28 cellular contexts compared by ENCODE assay signal in the genomic region with DNA sequence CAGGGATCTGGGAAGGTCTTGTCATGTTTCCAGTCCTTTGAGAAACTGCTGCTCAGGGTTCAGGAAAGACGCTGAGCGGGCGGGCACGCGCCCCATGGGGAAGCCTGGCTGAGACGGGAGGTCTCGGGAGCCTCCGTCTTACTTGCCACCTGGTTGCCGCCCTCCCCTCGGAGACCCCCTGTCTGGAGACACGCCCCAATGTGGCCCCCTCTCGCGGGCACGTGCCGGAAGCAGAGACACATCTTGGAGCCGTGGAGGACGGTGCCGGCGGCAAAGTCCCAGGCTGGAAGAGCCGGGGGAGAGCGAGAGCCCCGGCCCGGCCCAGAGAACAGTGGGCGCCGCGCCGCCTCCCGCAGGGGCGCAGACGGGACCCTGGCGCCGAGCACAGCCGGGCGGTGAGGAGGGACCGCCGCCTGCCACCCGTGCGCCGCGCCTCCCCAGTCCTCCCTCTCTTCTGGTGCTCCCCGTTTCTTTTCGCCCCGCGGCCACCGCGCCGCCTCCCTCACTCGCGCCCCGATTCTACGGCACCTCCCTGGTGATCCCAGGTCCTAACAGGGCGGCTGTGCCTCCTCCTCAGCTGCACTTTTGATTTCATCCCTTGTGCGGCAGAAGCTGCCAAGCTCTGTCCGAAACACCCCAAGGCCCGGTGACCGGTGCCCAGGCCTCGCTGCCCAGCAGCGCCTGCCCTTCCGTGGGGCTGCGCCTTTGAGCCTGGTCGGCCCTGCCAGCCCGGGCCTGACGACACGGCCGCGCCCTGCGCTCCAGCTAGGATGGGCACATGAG. TPM values are rescaled to one million over a fixed set of nuclear protein-coding genes. Genes with fewer than 3 reads are reported as not detected.
DNase-seq lines count a peak whose midpoint lies in the region; ATAC-seq, FAIRE-seq and TF ChIP-seq lines count a peak whose summit lies in the region.
"Had no signal": no experiment of that assay in that cellular context is flagged by ENCODE, and none has a peak within 500 bp of the region (broad histone marks: within the 10 kb centered on the region; RNA-seq: fewer than 3 reads in every experiment).

No MANE protein-coding gene starts in this region.

- 23% methylated on average over 29 of the region's 67 CpGs for WGBS in SK-N-SH (ENCODE audit: low lambda C conversion rate)

- H3K4me3 Mint-ChIP-seq in stimulated activated naive B cell treated with anti-CD40 and anti-IgM and Interleukin-4, amounts not matched to agents 10 μg/mL and 1 μg/mL and 100 μg/mL, for 72 hours = no peak overlapping the region
- H3K4me3 Mint-ChIP-seq: activated CD4-positive, alpha-beta T cell treated with anti-CD3 and anti-CD28 coated beads, Interleukin-2, amount 10 ng/mL, durations not matched to agents 7 days and 5 days; activated naive CD8-positive, alpha-beta T cell treated with anti-CD3 and anti-CD28 coated beads, Interleukin-2, amount 50 U/mL, for 24 hours; stimulated activated memory B cell treated with anti-CD40 and anti-IgM and Interleukin-4, amounts not matched to agents 10 μg/mL and 1 μg/mL and 100 μg/mL, for 72 hours; T-helper 1 cell treated with Interleukin-12 subunit alpha and Interleukin-12 subunit beta and Interleukin-4 antibody, amounts not matched to agents 30 μg/mL and 1 μg/mL, for 36 hours had no signal

- no peak for TF ChIP-seq EP300 in SK-N-SH (IDR thresholded peaks at IDR 0.05; ENCODE audit: borderline replicate concordance in 1 of 2, low read depth in 1 of 2, low read length in 1 of 2)

- FAIRE-seq in endothelial cell of umbilical vein (lab: Jason Lieb, UNC) (no peak), GM12891 (lab: Jason Lieb, UNC) (no peak)
- FAIRE-seq: G401.6 had no signal

- H3K79me2 ChIP-seq in SK-N-SH (ENCODE audit: insufficient read depth) = no peaks in the 10 kb centered on the region
- no peaks in the 10 kb centered on the region for H3K79me2 ChIP-seq in endothelial cell of umbilical vein (ENCODE audit: control insufficient read depth, insufficient read depth, low read length)

- H3F3A ChIP-seq in SK-N-SH (replicated peaks; ENCODE audit: insufficient read depth) = peaks cover 4% of the 10 kb centered on the region

- CTCF ChIA-PET in AG04449 (lab: Yijun Ruan, JAX) (no interaction called here), SK-N-SH (lab: Yijun Ruan, JAX) (interaction anchor here (0.6 to 4.4 kb wide), 3 partner anchors 8 to 20 kb away, joined by 3 to 17 read pairs (median 3); no protein-coding TSS in a partner anchor), endothelial cell of umbilical vein (lab: Charles Lee) (no interaction called here)

- H3K9me3 ChIP-seq in SK-N-SH (no peaks in the 10 kb centered on the region), endothelial cell of umbilical vein (replicated peaks; ENCODE audit: control insufficient read depth, insufficient read depth, low read length) (no peaks in the 10 kb centered on the region), lower lobe of right lung (no peaks in the 10 kb centered on the region)
- H3K9me3 ChIP-seq: thyroid gland had no signal

- intact Hi-C loops in endothelial cell of umbilical vein (cut with micrococcal nuclease) = no loop called here
- intact Hi-C loops in lower lobe of right lung (cut with DNase I) = no loop called here

- H3K4me1 ChIP-seq in SK-N-SH (ENCODE audit: control insufficient read depth in 1 of 2, insufficient read depth in 2 of 2, low read depth in 1 of 2, low read length in 1 of 2) = peaks cover 0 to 10% of the 10 kb centered on the region in 2 experiments; a peak in 2 of 4 replicates
- H3K4me1 ChIP-seq in endothelial cell of umbilical vein (ENCODE audit: control insufficient read depth, extremely low read depth, insufficient read depth, low read length) = peaks cover 2% of the 10 kb centered on the region
- peaks cover 13% of the 10 kb centered on the region for H3K4me1 ChIP-seq in lower lobe of right lung
- H3K4me1 ChIP-seq: thyroid gland had no signal

- TF ChIP-seq CTCF in AG04449 (IDR thresholded peaks at IDR 0.05; ENCODE audit: insufficient read depth, low read length, missing control alignments) (no peak), SK-N-SH (IDR thresholded peaks at IDR 0.05) (no peak), endothelial cell of umbilical vein (IDR thresholded peaks at IDR 0.05; ENCODE audit: extremely low read depth in 1 of 2, insufficient read depth in 1 of 2, low read depth in 1 of 2, low read length in 2 of 2) (no peak), lower lobe of right lung (IDR thresholded peaks at IDR 0.05) (no peak)

- H4K20me1 ChIP-seq in SK-N-SH (ENCODE audit: insufficient read depth) (no peaks in the 10 kb centered on the region), endothelial cell of umbilical vein (replicated peaks; ENCODE audit: control insufficient read depth, extremely low read depth, insufficient read depth, low read length) (no peaks in the 10 kb centered on the region)

- H3K36me3 ChIP-seq in SK-N-SH (replicated peaks in 1 of 2; ENCODE audit: control insufficient read depth in 1 of 2, insufficient read depth in 2 of 2, low read length in 1 of 2) (no peaks in the 10 kb centered on the region), endothelial cell of umbilical vein (ENCODE audit: control insufficient read depth in 2 of 2, extremely low read depth in 1 of 2, insufficient read depth in 2 of 2, low read length in 2 of 2) (no peaks in the 10 kb centered on the region), lower lobe of right lung (no peaks in the 10 kb centered on the region)
- H3K36me3 ChIP-seq: cardiac muscle cell, thyroid gland had no signal

- no peaks in the 10 kb centered on the region for H3K9me1 ChIP-seq in endothelial cell of umbilical vein (replicated peaks; ENCODE audit: control insufficient read depth, extremely low read depth, insufficient read depth, low read length)

- no TSS peak for BruUV-seq in endothelial cell of umbilical vein (replicated peaks; lab: Mats Ljungman, UMichigan)

- H3K9ac ChIP-seq in SK-N-SH (no peak overlapping the region), endothelial cell of umbilical vein (replicated peaks; ENCODE audit: extremely low read depth, insufficient read depth, low read length) (no peak overlapping the region)

- H3K27ac Mint-ChIP-seq in stimulated activated naive B cell treated with anti-CD40 and anti-IgM and Interleukin-4, amounts not matched to agents 10 μg/mL and 1 μg/mL and 100 μg/mL, for 72 hours = no peak overlapping the region
- H3K27ac Mint-ChIP-seq: activated CD4-positive, alpha-beta T cell treated with anti-CD3 and anti-CD28 coated beads, Interleukin-2, amount 10 ng/mL, durations not matched to agents 7 days and 5 days; activated naive CD8-positive, alpha-beta T cell treated with anti-CD3 and anti-CD28 coated beads, Interleukin-2, amount 50 U/mL, for 24 hours; activated T-helper 2 cell treated with anti-CD3 and anti-CD28 coated beads, Interferon-gamma antibody, Interleukin-2, Interleukin-4, amounts not matched to agents 10 μg/mL and 5 μg/mL and 100 μg/mL, durations not matched to agents 14 hours and 24 hours and 36 hours; CD4-positive, CD25-positive, alpha-beta regulatory T cell; IgD-negative memory B cell; stimulated activated memory B cell treated with anti-CD40 and anti-IgM and Interleukin-4, amounts not matched to agents 10 μg/mL and 1 μg/mL and 100 μg/mL, for 72 hours; T-helper 1 cell treated with Interleukin-12 subunit alpha and Interleukin-12 subunit beta and Interleukin-4 antibody, amounts not matched to agents 30 μg/mL and 1 μg/mL, for 36 hours had no signal

- peaks cover 15 to 28% of the 10 kb centered on the region in 2 donors for H3K4me1 Mint-ChIP-seq in stimulated activated naive B cell treated with anti-CD40 and anti-IgM and Interleukin-4, amounts not matched to agents 10 μg/mL and 1 μg/mL and 100 μg/mL, for 72 hours

- H3K36me3 Mint-ChIP-seq in stimulated activated naive B cell treated with anti-CD40 and anti-IgM and Interleukin-4, amounts not matched to agents 10 μg/mL and 1 μg/mL and 100 μg/mL, for 72 hours = no peaks in the 10 kb centered on the region
- H3K36me3 Mint-ChIP-seq: IgD-negative memory B cell; stimulated activated memory B cell treated with anti-CD40 and anti-IgM and Interleukin-4, amounts not matched to agents 10 μg/mL and 1 μg/mL and 100 μg/mL, for 72 hours had no signal

- TF ChIP-seq POLR2A in endothelial cell of umbilical vein (IDR thresholded peaks at IDR 0.05; ENCODE audit: low read depth, low read length) (no peak), GM12891 (IDR thresholded peaks at IDR 0.05; ENCODE audit: low read depth, low read length) (no peak)

- H3K27me3 Mint-ChIP-seq in stimulated activated naive B cell treated with anti-CD40 and anti-IgM and Interleukin-4, amounts not matched to agents 10 μg/mL and 1 μg/mL and 100 μg/mL, for 72 hours = peaks cover 60 to 68% of the 10 kb centered on the region in 2 donors

- dilution Hi-C loops in endothelial cell of umbilical vein (cut with MboI; ENCODE audit: extremely low pct_ligation_motif_present, low sequenced_read_pairs) = no loop called here

- 0 out of 2 replicates have a peak overlapping the region, but pooled peaks have one; percentile 22 for H2AFZ ChIP-seq in SK-N-SH (ENCODE audit: low read depth)
- H2AFZ ChIP-seq in endothelial cell of umbilical vein (ENCODE audit: low read depth, low read length) = no peak overlapping the region
- H2AFZ ChIP-seq: PC-9 had no signal

- no peaks in the 10 kb centered on the region for H3K9me3 Mint-ChIP-seq in stimulated activated naive B cell treated with anti-CD40 and anti-IgM and Interleukin-4, amounts not matched to agents 10 μg/mL and 1 μg/mL and 100 μg/mL, for 72 hours
- H3K9me3 Mint-ChIP-seq: activated CD4-positive, alpha-beta T cell treated with anti-CD3 and anti-CD28 coated beads, Interleukin-2, amount 10 ng/mL, durations not matched to agents 7 days and 5 days; activated naive CD8-positive, alpha-beta T cell treated with anti-CD3 and anti-CD28 coated beads, Interleukin-2, amount 50 U/mL, for 24 hours; activated T-helper 2 cell treated with anti-CD3 and anti-CD28 coated beads, Interferon-gamma antibody, Interleukin-2, Interleukin-4, amounts not matched to agents 10 μg/mL and 5 μg/mL and 100 μg/mL, durations not matched to agents 14 hours and 24 hours and 36 hours; CD4-positive, CD25-positive, alpha-beta regulatory T cell; IgD-negative memory B cell; stimulated activated memory B cell treated with anti-CD40 and anti-IgM and Interleukin-4, amounts not matched to agents 10 μg/mL and 1 μg/mL and 100 μg/mL, for 72 hours; T-helper 1 cell treated with Interleukin-12 subunit alpha and Interleukin-12 subunit beta and Interleukin-4 antibody, amounts not matched to agents 30 μg/mL and 1 μg/mL, for 36 hours had no signal

- TF ChIP-seq RAD21 in SK-N-SH (IDR thresholded peaks at IDR 0.05; ENCODE audit: low read length) = no peak

- peak overlapping the region; percentile 51; the same call in 1 of the 2 replicates for H3K4me2 ChIP-seq in SK-N-SH
- H3K4me2 ChIP-seq in endothelial cell of umbilical vein (ENCODE audit: insufficient read depth, low read length) = no peak overlapping the region
- H3K4me2 ChIP-seq: PC-9 had no signal

- DNase-seq in AG04449 (ENCODE audit: low read depth, low spot score) = no peak
- DNase-seq in SK-N-SH = no peak
- no peak for DNase-seq in endothelial cell of umbilical vein (ENCODE audit: low read depth, low spot score)
- no peak for DNase-seq in lower lobe of right lung
- DNase-seq in stimulated activated naive B cell treated with anti-CD40 and anti-IgM and Interleukin-4, amounts not matched to agents 10 μg/mL and 1 μg/mL and 100 μg/mL, for 72 hours = no peak
- no peak for DNase-seq in GM12891 (ENCODE audit: insufficient read length, low spot score)
- DNase-seq in GF-D8 (lab: John Stamatoyannopoulos, UW) = no peak
- DNase-seq: activated CD4-positive, alpha-beta T cell treated with anti-CD3 and anti-CD28 coated beads, Interleukin-2, amount 10 ng/mL, durations not matched to agents 7 days and 5 days; activated naive CD8-positive, alpha-beta T cell treated with anti-CD3 and anti-CD28 coated beads, Interleukin-2, amount 50 U/mL, for 24 hours; CD4-positive, CD25-positive, alpha-beta regulatory T cell; glutamatergic neuron; NCI-H146; NCI-H82; PC-9; stimulated activated CD4-positive, alpha-beta T cell treated with anti-CD3 and anti-CD28 coated beads, Interleukin-1b, Interleukin-23, amount 100 ng/mL, for 48 hours; thyroid gland had no signal

- ATAC-seq in lower lobe of right lung (no peak), GM21717 (IDR thresholded peaks at IDR 0.05; ENCODE audit: unreplicated experiment) (no peak)
- ATAC-seq in stimulated activated naive B cell treated with anti-CD40 and anti-IgM and Interleukin-4, amounts not matched to agents 10 μg/mL and 1 μg/mL and 100 μg/mL, for 72 hours (replicated peaks) = no peak
- ATAC-seq: activated naive CD8-positive, alpha-beta T cell treated with anti-CD3 and anti-CD28 coated beads, Interleukin-2, amount 50 U/mL, for 24 hours; right cardiac atrium; stimulated activated memory B cell treated with anti-CD40 and anti-IgM and Interleukin-4, amounts not matched to agents 10 μg/mL and 1 μg/mL and 100 μg/mL, for 72 hours had no signal

- H3K27me3 ChIP-seq in SK-N-SH (ENCODE audit: insufficient read depth) (peaks cover 90% of the 10 kb centered on the region), endothelial cell of umbilical vein (ENCODE audit: control insufficient read depth in 2 of 2, insufficient read depth in 2 of 2, low read length in 2 of 2) (peaks cover 22 to 45% of the 10 kb centered on the region in 2 experiments), lower lobe of right lung (ENCODE audit: low read depth) (peaks cover 49% of the 10 kb centered on the region)
- H3K27me3 ChIP-seq: thyroid gland had no signal

- H3K4me3 ChIP-seq in AG04449 (ENCODE audit: low read depth, low read length) (peak overlapping the region; percentile 6), SK-N-SH (ENCODE audit: low read depth in 2 of 2, low read length in 1 of 2) (peak overlapping the region in 1 of 2 experiments; percentile 9; a peak in 1 of 4 replicates), endothelial cell of umbilical vein (replicated peaks in 1 of 3; ENCODE audit: insufficient read depth in 1 of 3, low read depth in 1 of 3, low read length in 3 of 3) (no peak overlapping the region), lower lobe of right lung (peak overlapping the region; percentile 22)
- H3K4me3 ChIP-seq: cardiac muscle cell, PC-9, thyroid gland had no signal

- POLR2A ChIA-PET in AG04449 (lab: Yijun Ruan, JAX) (no interaction called here), SK-N-SH (lab: Yijun Ruan, JAX) (no interaction called here), endothelial cell of umbilical vein (lab: Charles Lee) (no interaction called here)

- no peaks in the 10 kb centered on the region for H3K9me2 ChIP-seq in SK-N-SH

- H3K27ac ChIP-seq in SK-N-SH (ENCODE audit: low read depth in 2 of 2, low read length in 1 of 2) (no peak overlapping the region), endothelial cell of umbilical vein (ENCODE audit: insufficient read depth, low read depth, low read length) (no peak overlapping the region), lower lobe of right lung (no peak overlapping the region)
- H3K27ac ChIP-seq: cardiac muscle cell, HL-60, PC-9, thyroid gland had no signal

RNA-seq across cellular contexts. Expression of a gene that starts 15.5 kb away (rescaled TPM):
- polyA plus RNA-seq in SK-N-SH (2012; rRNA removed) (not detected in 2 replicates), endothelial cell of umbilical vein (not detected in 2 replicates)
- polyA plus RNA-seq in SK-N-SH (2012; cell fraction: cytosol; rRNA removed) = 0.03 TPM in 2 replicates
- 0.04 and 0.14 TPM in 2 replicates for polyA plus RNA-seq in SK-N-SH (2012; cell fraction: nucleus; rRNA removed)
- total RNA-seq in endothelial cell of umbilical vein (not detected in 2 replicates), lower lobe of right lung (0.77 TPM)
- polyA plus RNA-seq in endothelial cell of umbilical vein (2011; cell fraction: cytosol; rRNA removed) = not detected in 2 replicates
- polyA plus RNA-seq in endothelial cell of umbilical vein (2011; cell fraction: nucleus; rRNA removed) = not detected in 2 replicates
- not detected in 2 replicates for polyA plus RNA-seq in endothelial cell of umbilical vein (2012)
- polyA minus RNA-seq in endothelial cell of umbilical vein = not detected in 2 replicates
- polyA minus RNA-seq in endothelial cell of umbilical vein (2011; cell fraction: cytosol; rRNA and poly(A)+ RNA removed) = not detected
- not detected in 2 replicates for polyA minus RNA-seq in endothelial cell of umbilical vein (2011; cell fraction: nucleus; rRNA and poly(A)+ RNA removed)
- 3.1 TPM for polyA plus RNA-seq in GM12891 (2012; ENCODE audit: low read depth, missing spikeins)
- total RNA-seq: CD4-positive, CD25-positive, alpha-beta regulatory T cell had no signal
- polyA plus RNA-seq: CD4-positive, CD25-positive, alpha-beta regulatory T cell; IgD-negative memory B cell had no signal

RNA-seq across cellular contexts. Expression of a gene that starts 16.4 kb away (rescaled TPM):
- polyA plus RNA-seq in SK-N-SH (2012; rRNA removed) = not detected in 2 replicates
- not detected in 2 replicates for polyA plus RNA-seq in SK-N-SH (2012; cell fraction: cytosol; rRNA removed)
- polyA plus RNA-seq in SK-N-SH (2012; cell fraction: nucleus; rRNA removed) = not detected in 2 replicates
- not detected in 2 replicates for total RNA-seq in endothelial cell of umbilical vein
- not detected in 2 replicates for polyA plus RNA-seq in endothelial cell of umbilical vein
- polyA plus RNA-seq in endothelial cell of umbilical vein (2011; cell fraction: cytosol; rRNA removed) = not detected in 2 replicates
- not detected in 2 replicates for polyA plus RNA-seq in endothelial cell of umbilical vein (2011; cell fraction: nucleus; rRNA removed)
- not detected in 2 replicates for polyA plus RNA-seq in endothelial cell of umbilical vein (2012)
- not detected in 2 replicates for polyA minus RNA-seq in endothelial cell of umbilical vein
- not detected for polyA minus RNA-seq in endothelial cell of umbilical vein (2011; cell fraction: cytosol; rRNA and poly(A)+ RNA removed)
- not detected in 2 replicates for polyA minus RNA-seq in endothelial cell of umbilical vein (2011; cell fraction: nucleus; rRNA and poly(A)+ RNA removed)
- not detected for total RNA-seq in lower lobe of right lung
- polyA plus RNA-seq in GM12891 (2012; ENCODE audit: low read depth, missing spikeins) = not detected
- total RNA-seq: CD4-positive, CD25-positive, alpha-beta regulatory T cell; M059J had no signal

RNA-seq across cellular contexts. Expression of a gene that starts 54.9 kb away (rescaled TPM):
- polyA plus RNA-seq in SK-N-SH (2012; rRNA removed) (not detected in 2 replicates), endothelial cell of umbilical vein (not detected in 2 replicates)
- polyA plus RNA-seq in SK-N-SH (2012; cell fraction: cytosol; rRNA removed) = not detected in 2 replicates
- polyA plus RNA-seq in SK-N-SH (2012; cell fraction: nucleus; rRNA removed) = not detected in 2 replicates
- total RNA-seq in endothelial cell of umbilical vein (not detected in 2 replicates), lower lobe of right lung (not detected)
- not detected in 2 replicates for polyA plus RNA-seq in endothelial cell of umbilical vein (2011; cell fraction: cytosol; rRNA removed)
- polyA plus RNA-seq in endothelial cell of umbilical vein (2011; cell fraction: nucleus; rRNA removed) = not detected in 2 replicates
- not detected in 2 replicates for polyA plus RNA-seq in endothelial cell of umbilical vein (2012)
- not detected in 2 replicates for polyA minus RNA-seq in endothelial cell of umbilical vein
- polyA minus RNA-seq in endothelial cell of umbilical vein (2011; cell fraction: cytosol; rRNA and poly(A)+ RNA removed) = not detected
- polyA minus RNA-seq in endothelial cell of umbilical vein (2011; cell fraction: nucleus; rRNA and poly(A)+ RNA removed) = not detected in 2 replicates
- polyA plus RNA-seq in GM12891 (2012; ENCODE audit: low read depth, missing spikeins) = not detected
- total RNA-seq: cardiac muscle cell, M059J, omental fat pad, PC-9, right cardiac atrium had no signal
- polyA plus RNA-seq: AG04450, cardiac muscle cell, IgD-negative memory B cell had no signal

Comparison
In these comparisons a context has a peak if more than half of its experiments do, and no peak if none do; other contexts are left out.
1. H3K4me3 ChIP-seq: peak in AG04449 (single experiment) and lower lobe of right lung (single experiment); none in endothelial cell of umbilical vein (0 of 3).